ENCODE assay signal across 8 cellular contexts in the genomic region with DNA sequence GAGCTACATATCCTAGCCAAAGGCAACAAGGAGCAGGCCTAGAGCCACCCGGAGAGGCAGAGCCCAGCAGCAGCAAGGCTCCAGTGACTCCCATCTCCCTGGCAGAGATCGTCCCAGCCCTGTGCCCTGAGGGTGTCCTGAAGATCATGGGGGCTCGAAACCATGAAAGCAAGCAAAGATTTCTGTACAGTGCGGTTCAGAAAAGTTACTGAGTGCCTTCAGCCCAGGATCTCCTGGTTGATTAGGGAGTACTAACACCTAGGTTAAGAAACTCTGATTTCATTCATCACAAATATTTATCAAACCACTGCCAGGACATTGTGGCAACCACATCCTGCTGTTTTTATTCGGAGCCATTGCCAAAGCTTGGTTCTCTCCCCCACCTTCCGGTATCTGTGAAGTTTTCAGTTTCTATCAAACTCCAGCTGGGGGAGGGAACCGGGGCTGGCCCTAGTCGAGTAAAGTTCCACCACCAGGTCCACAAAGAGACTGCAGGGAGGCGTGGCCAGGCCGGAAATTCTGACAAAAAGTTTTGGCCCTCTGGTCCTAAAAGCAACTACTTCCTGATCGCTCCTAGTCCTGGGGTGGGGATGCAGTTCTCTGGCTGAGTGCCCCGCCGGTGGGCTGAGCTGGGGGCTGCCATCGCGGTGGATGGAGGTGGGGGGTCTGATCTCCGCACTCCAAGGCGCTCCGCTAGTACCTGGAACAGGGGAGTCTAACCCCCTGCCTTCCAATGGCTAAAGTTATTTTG. TPM values are rescaled to one million over a fixed set of nuclear protein-coding genes. Genes with fewer than 3 reads are reported as not detected.
A peak's percentile ranks its signal among the peaks of the same experiment; 100 is the strongest.
DNase-seq lines count a peak whose midpoint lies in the region; ATAC-seq and TF ChIP-seq lines count a peak whose summit lies in the region.

No MANE protein-coding gene starts in this region.

- TF ChIP-seq CTCF in GM10266 (IDR thresholded peaks at IDR 0.05; ENCODE audit: control insufficient read depth, insufficient read depth, low read depth, missing control alignments) (no peak), kidney epithelial cell (IDR thresholded peaks at IDR 0.05; ENCODE audit: insufficient read depth, low read length, poor library complexity, severe bottlenecking) (peak; percentile 20)

- DNase-seq in GM10266 (ENCODE audit: extremely low spot score), result peak; percentile 96
- DNase-seq in H4 (ENCODE audit: low spot score), result peak; percentile 96
- DNase-seq in LHCN-M2 (ENCODE audit: low read depth), result peak; percentile 93
- peak; percentile 34 for DNase-seq in cerebellum (ENCODE audit: low spot score)
- peak; percentile 69 for DNase-seq in kidney epithelial cell (ENCODE audit: low read depth)
- peak; percentile 88 to 91 for DNase-seq in stimulated activated CD4-positive, alpha-beta T cell treated with anti-CD3 and anti-CD28 coated beads, Interleukin-15, amount 100 ng/mL, for 48 hours (ENCODE audit: low read depth in 2 of 2)
- DNase-seq in cerebellar nuclear complex (lab: John Stamatoyannopoulos, UW), result no peak

- no peaks in the 10 kb centered on the region for H3K36me3 ChIP-seq in kidney epithelial cell (ENCODE audit: control insufficient read depth, insufficient read depth, low read length)

- no peaks in the 10 kb centered on the region for H3K27me3 ChIP-seq in kidney epithelial cell (ENCODE audit: control insufficient read depth, insufficient read depth, low read length)

- peak; percentile 77 to 79 for ATAC-seq in activated CD4-positive, CD25-positive, alpha-beta regulatory T cell treated with anti-CD3 and anti-CD28 coated beads, Interleukin-2, amount 50 U/mL, for 24 hours

- peak overlapping the region; percentile 51 for H3K4me3 ChIP-seq in kidney epithelial cell (ENCODE audit: low read depth, low read length)

RNA-seq across cellular contexts. Expression of a gene that starts 1.2 kb away (rescaled TPM):
- total RNA-seq in H4 (2014; rRNA removed; shearing (Covaris generic)), result 13.0 and 15.9 TPM in 2 replicates
- total RNA-seq in LHCN-M2 (2014; rRNA removed) (16.3 and 21.5 TPM in 2 replicates), cerebellum (3.4 TPM), kidney epithelial cell (54.6 and 58.0 TPM in 2 replicates)
- polyA plus RNA-seq in LHCN-M2 (2012), result 12.5 TPM

RNA-seq across cellular contexts. Expression of a gene that starts 40.4 kb away (rescaled TPM):
- 51.2 and 54.9 TPM in 2 replicates for total RNA-seq in H4 (2014; rRNA removed; shearing (Covaris generic))
- total RNA-seq in LHCN-M2 (2014; rRNA removed) (26.9 TPM in 2 replicates), cerebellum (11.2 TPM), kidney epithelial cell (21.2 and 27.7 TPM in 2 replicates)
- polyA plus RNA-seq in LHCN-M2 (2012), result 26.8 TPM

RNA-seq across cellular contexts. Expression of a gene that starts 59.9 kb away (rescaled TPM):
- total RNA-seq in H4 (2014; rRNA removed; shearing (Covaris generic)), result not detected in 2 replicates
- total RNA-seq in LHCN-M2 (2014; rRNA removed) (not detected in 2 replicates), cerebellum (not detected), kidney epithelial cell (not detected in 2 replicates)
- not detected for polyA plus RNA-seq in LHCN-M2 (2012)

Comparison
In these comparisons a context has a peak if more than half of its experiments do, and no peak if none do; other contexts are left out.
1. DNase-seq: peak in GM10266 (single experiment), H4 (single experiment), LHCN-M2 (single experiment), cerebellum (single experiment), kidney epithelial cell (single experiment) and stimulated activated CD4-positive, alpha-beta T cell treated with anti-CD3 and anti-CD28 coated beads, Interleukin-15, amount 100 ng/mL, for 48 hours (2 of 2); none in cerebellar nuclear complex (0 of 2).